ENCODE assay signal across 31 cellular contexts in the genomic region with DNA sequence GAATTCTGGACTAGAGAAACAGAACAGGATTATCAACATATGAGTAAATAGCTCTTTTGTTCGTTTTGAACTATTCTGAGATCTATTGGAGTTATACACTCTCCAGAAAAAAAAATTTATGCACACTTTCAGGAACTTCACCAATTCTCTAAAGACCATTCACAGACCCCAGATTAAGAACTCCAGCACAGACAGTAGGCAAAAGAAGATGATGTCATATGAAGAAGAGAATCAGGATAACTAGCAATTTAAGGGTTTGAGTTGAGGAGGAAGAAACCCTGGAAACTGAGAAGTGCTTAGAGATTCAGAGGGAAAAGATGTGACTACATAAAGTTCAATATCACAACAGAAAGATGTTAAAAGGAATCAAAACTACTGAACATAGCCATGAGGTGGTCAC.
"Had no signal": no experiment of that assay in that cellular context is flagged by ENCODE, and none has a peak within 500 bp of the region (broad histone marks: within the 10 kb centered on the region; RNA-seq: fewer than 3 reads in every experiment).

No MANE protein-coding gene starts in this region.

- H3K4me1 ChIP-seq: SJCRH30 had no signal

- H2AFZ ChIP-seq: PC-9 had no signal

- H3K9me3 ChIP-seq: SJCRH30 had no signal

- H3K9ac ChIP-seq: KMS-11 had no signal

- ATAC-seq: Panc1, Right ventricle myocardium inferior, SK-N-SH treated with all-trans-retinoic acid at 6 μM for 48 hours had no signal

- H3K27me3 ChIP-seq: SJCRH30 had no signal

- H3K27ac ChIP-seq: KMS-11, PC-9, RWPE1, SJCRH30, SK-N-MC had no signal

- H3K4me2 ChIP-seq: KMS-11, PC-9 had no signal

- H3K4me3 ChIP-seq: PC-9, SJCRH30, SK-N-MC had no signal

- H3K36me3 ChIP-seq: SJCRH30 had no signal

- DNase-seq: Karpas-422, MM.1S, MV-4-11, NCI-H1092, NCI-H1105, NCI-H1417 treated with DMSO at 0.1 percent for 48 hours, NCI-H1436 treated with DMSO at 0.1 percent for 48 hours, NCI-H1694 treated with DMSO at 0.1 percent for 48 hours, NCI-H187 treated with DMSO at 0.1 percent for 48 hours, NCI-H2029, NCI-H2081, NCI-H2171 treated with DMSO at 0.1 percent for 48 hours, NCI-H2227 treated with DMSO at 0.1 percent for 48 hours, NCI-H345, NCI-H446 treated with DMSO at 0.1 percent for 48 hours, NCI-H510A, NCI-H524, NCI-H526, NCI-H69, NCI-H748 treated with DMSO at 0.1 percent for 48 hours, NCI-H82, PC-9, SHP77, SIG-M5, SJCRH30 had no signal
